10 cellular contexts compared by ENCODE assay signal in genomic region chr10:71765907-71766716, GRCh38. TPM values are rescaled to one million over a fixed set of nuclear protein-coding genes. Genes with fewer than 3 reads are reported as not detected.
A peak's percentile ranks its signal among the peaks of the same experiment; 100 is the strongest.
DNase-seq lines count a peak whose midpoint lies in the region; ATAC-seq and TF ChIP-seq lines count a peak whose summit lies in the region.
"Had no signal": no experiment of that assay in that cellular context is flagged by ENCODE, and none has a peak within 500 bp of the region (broad histone marks: within the 10 kb centered on the region; RNA-seq: fewer than 3 reads in every experiment).

No MANE protein-coding gene starts in this region.

- no peaks in the 10 kb centered on the region for H3K27me3 Mint-ChIP-seq in activated CD4-positive, alpha-beta T cell treated with anti-CD3 and anti-CD28 coated beads, Interleukin-2, amount 10 ng/mL, durations not matched to agents 7 days and 5 days
- no peaks in the 10 kb centered on the region for H3K27me3 Mint-ChIP-seq in mesothelial cell of epicardium (ENCODE audit: low read depth)

- H3K27ac Mint-ChIP-seq in activated CD4-positive, alpha-beta T cell treated with anti-CD3 and anti-CD28 coated beads, Interleukin-2, amount 10 ng/mL, durations not matched to agents 7 days and 5 days: peak overlapping the region; percentile 54
- H3K27ac Mint-ChIP-seq in mesothelial cell of epicardium: peak overlapping the region; percentile 30

- H3K4me1 Mint-ChIP-seq in activated CD4-positive, alpha-beta T cell treated with anti-CD3 and anti-CD28 coated beads, Interleukin-2, amount 10 ng/mL, durations not matched to agents 7 days and 5 days: peaks cover 88% of the 10 kb centered on the region
- peaks cover 34% of the 10 kb centered on the region for H3K4me1 Mint-ChIP-seq in mesothelial cell of epicardium

- H3K4me3 Mint-ChIP-seq in activated CD4-positive, alpha-beta T cell treated with anti-CD3 and anti-CD28 coated beads, Interleukin-2, amount 10 ng/mL, durations not matched to agents 7 days and 5 days: no peak overlapping the region
- no peak overlapping the region for H3K4me3 Mint-ChIP-seq in mesothelial cell of epicardium

- ATAC-seq in body of pancreas (no peak), GM18868 (IDR thresholded peaks at IDR 0.05; ENCODE audit: unreplicated experiment) (no peak)

- H3K9me3 Mint-ChIP-seq in activated CD4-positive, alpha-beta T cell treated with anti-CD3 and anti-CD28 coated beads, Interleukin-2, amount 10 ng/mL, durations not matched to agents 7 days and 5 days: no peaks in the 10 kb centered on the region
- H3K9me3 Mint-ChIP-seq in mesothelial cell of epicardium: no peaks in the 10 kb centered on the region

- no peaks in the 10 kb centered on the region for H3K27me3 ChIP-seq in body of pancreas

- WGBS in body of pancreas, 2 donors: 72 to 75% methylated on average over 15 to 21 of the region's 22 CpGs

- H3K27ac ChIP-seq in body of pancreas: peak overlapping the region; percentile 25 to 79 (median 58)
- H3K27ac ChIP-seq in temporal lobe (ENCODE audit: low read depth, low read length): peak overlapping the region; percentile 38

- no peaks in the 10 kb centered on the region for H3K9me3 ChIP-seq in body of pancreas

- H3K36me3 ChIP-seq in body of pancreas (replicated peaks in 1 of 2; ENCODE audit: insufficient read depth in 1 of 2, low read depth in 2 of 2): no peaks in the 10 kb centered on the region

- H3K4me1 ChIP-seq in body of pancreas: peaks cover 40% of the 10 kb centered on the region

- POLR2A ChIA-PET in activated CD4-positive, alpha-beta T cell treated with anti-CD3 and anti-CD28 coated beads, Interleukin-2, amount 10 ng/mL, durations not matched to agents 7 days and 5 days (lab: Charles Lee): interaction anchor here (0.8 kb wide), 1 partner anchor 8 kb away, joined by 3 read pairs; no protein-coding TSS in a partner anchor

- TF ChIP-seq CTCF in body of pancreas (IDR thresholded peaks at IDR 0.05): no peak
- no peak for TF ChIP-seq CTCF in mesothelial cell of epicardium (IDR thresholded peaks at IDR 0.05; ENCODE audit: unreplicated experiment)

- intact Hi-C loops in body of pancreas (cut with DNase I): no loop called here

- H3K36me3 Mint-ChIP-seq in activated CD4-positive, alpha-beta T cell treated with anti-CD3 and anti-CD28 coated beads, Interleukin-2, amount 10 ng/mL, durations not matched to agents 7 days and 5 days (ENCODE audit: low read depth): peaks cover 65% of the 10 kb centered on the region
- H3K36me3 Mint-ChIP-seq in mesothelial cell of epicardium: no peaks in the 10 kb centered on the region

- H3K4me3 ChIP-seq in body of pancreas: no peak overlapping the region

- no peak for DNase-seq in activated CD4-positive, alpha-beta T cell treated with anti-CD3 and anti-CD28 coated beads, Interleukin-2, amount 10 ng/mL, durations not matched to agents 7 days and 5 days
- no peak for DNase-seq in activated CD4-positive, alpha-beta T cell treated with anti-CD3 and anti-CD28 coated beads, Interleukin-2, amount 50 U/mL, for 48 hours
- DNase-seq in body of pancreas (no peak), mesothelial cell of epicardium (ENCODE audit: low spot score in 2 of 2, unreplicated experiment in 2 of 2) (no peak), NCI-H446 (lab: John Stamatoyannopoulos, UW) (no peak), SW480 (ENCODE audit: low spot score) (no peak)
- DNase-seq: NCI-H1105 treated with DMSO at 0.1 percent for 48 hours had no signal

- CTCF ChIA-PET in activated CD4-positive, alpha-beta T cell treated with anti-CD3 and anti-CD28 coated beads, Interleukin-2, amount 10 ng/mL, durations not matched to agents 7 days and 5 days (lab: Charles Lee): interaction anchor here (1.2 to 5.6 kb wide), 9 partner anchors 7 to 69 kb away, joined by 3 to 30 read pairs (median 4); partner anchors contain the start of gene VSIR

- no peak for TF ChIP-seq POLR2A in body of pancreas (IDR thresholded peaks at IDR 0.05)

RNA-seq across cellular contexts. Expression of gene VSIR, which starts 7.2 kb away (rescaled TPM):
- total RNA-seq in activated CD4-positive, alpha-beta T cell treated with anti-CD3 and anti-CD28 coated beads, Interleukin-2, amount 10 ng/mL, durations not matched to agents 7 days and 5 days: 100 to 1,000 TPM; 120 to 148 TPM
- total RNA-seq in body of pancreas (10 to 100 TPM; 14.8 to 17.1 TPM), mesothelial cell of epicardium (8.0 to 9.1 TPM (median 8.7 TPM) in 3 replicates), temporal lobe (5.4 TPM)

RNA-seq across cellular contexts. Expression of gene C10orf105, which starts 46.5 kb away (rescaled TPM):
- total RNA-seq in activated CD4-positive, alpha-beta T cell treated with anti-CD3 and anti-CD28 coated beads, Interleukin-2, amount 10 ng/mL, durations not matched to agents 7 days and 5 days: under 1 TPM; 0.52 to 0.71 TPM
- total RNA-seq in body of pancreas: not detected
- 0.11 to 0.25 TPM (median 0.18 TPM) in 3 replicates for total RNA-seq in mesothelial cell of epicardium
- total RNA-seq in temporal lobe: 0.25 TPM
- total RNA-seq: epithelial cell of proximal tubule had no signal

Comparison
In these comparisons a context has a peak if more than half of its experiments do, and no peak if none do; other contexts are left out.
1. RNA of gene VSIR, which starts 7.2 kb away (total RNA-seq): 120 to 148 TPM in activated CD4-positive, alpha-beta T cell treated with anti-CD3 and anti-CD28 coated beads, Interleukin-2, amount 10 ng/mL, durations not matched to agents 7 days and 5 days; 14.8 to 17.1 TPM in body of pancreas, 8.0 to 9.1 TPM in mesothelial cell of epicardium and 5.4 TPM in temporal lobe (single experiment); every median in the first group is over 4 times any median in the second.